Comparison of ENCODE assay signal across 20 cellular contexts in genomic region chr6:147449405-147450161, GRCh38. TPM values are rescaled to one million over a fixed set of nuclear protein-coding genes. Genes with fewer than 3 reads are reported as not detected.
"Had no signal": no experiment of that assay in that cellular context is flagged by ENCODE, and none has a peak within 500 bp of the region (broad histone marks: within the 10 kb centered on the region; RNA-seq: fewer than 3 reads in every experiment).

No MANE protein-coding gene starts in this region.

- H3K4me1 ChIP-seq: body of pancreas, lower lobe of right lung had no signal

- H3K27me3 ChIP-seq: body of pancreas had no signal

- ATAC-seq: body of pancreas; left lobe of liver; lower lobe of right lung; naive thymus-derived CD4-positive, alpha-beta T cell; sciatic nerve; stimulated activated naive B cell treated with anti-CD40 and anti-IgM and Interleukin-4, amounts not matched to agents 10 μg/mL and 1 μg/mL and 100 μg/mL, for 72 hours; T-helper 17 cell had no signal

- H3K79me2 ChIP-seq: hepatocyte had no signal

- H3K4me3 ChIP-seq: body of pancreas, hepatocyte, lower lobe of right lung had no signal

- DNase-seq: activated CD4-positive, CD25-positive, alpha-beta regulatory T cell treated with anti-CD3 and anti-CD28 coated beads, Interleukin-2, amount 50 U/mL, for 72 hours; activated gamma-delta T cell treated with Interleukin-2 at 50 U/mL for 16 hours; activated T-cell treated with anti-CD3 and anti-CD28 coated beads, Interleukin-2, amount 50 U/mL, for 1 hour; anterior cingulate cortex; body of pancreas; effector CD4-positive, alpha-beta T cell; erythroblast; foreskin melanocyte; immature natural killer cell; lower lobe of right lung; naive thymus-derived CD4-positive, alpha-beta T cell; small intestine; stimulated activated CD4-positive, alpha-beta T cell treated with anti-CD3 and anti-CD28 coated beads, Interleukin-2, amount 100 ng/mL, for 48 hours; stimulated activated CD8-positive, alpha-beta memory T cell treated with anti-CD3 and anti-CD28 coated beads, Interleukin-4, amount 100 ng/mL, for 48 hours; stimulated activated naive B cell treated with anti-CD40 and anti-IgM and Interleukin-4, amounts not matched to agents 10 μg/mL and 1 μg/mL and 100 μg/mL, for 72 hours; T-helper 17 cell had no signal

- H3K4me2 ChIP-seq: hepatocyte had no signal

- H3K27ac ChIP-seq: body of pancreas, hepatocyte, lower lobe of right lung, VCaP had no signal

- H3K36me3 ChIP-seq: lower lobe of right lung had no signal

RNA-seq across cellular contexts. Expression of gene SAMD5, which starts 58.9 kb away (rescaled TPM):
- total RNA-seq: naive thymus-derived CD4-positive, alpha-beta T cell; T-helper 17 cell had no signal
- polyA plus RNA-seq: immature natural killer cell; naive thymus-derived CD4-positive, alpha-beta T cell had no signal
